1 cellular context compared by ENCODE assay signal in genomic region chr16:87338155-87338765, GRCh38.
TF ChIP-seq lines count a peak whose summit lies in the region.

No MANE protein-coding gene starts in this region.

TF ChIP-seq in HepG2, 621 proteins besides CTCF, POLR2A, EP300 and RAD21:
- TF ChIP-seq ZSCAN12 (CRISPR knock-in tag; IDR thresholded peaks at IDR 0.05) (no peak), AGO2 (optimal IDR thresholded peaks at IDR 0.05; ENCODE audit: low read depth, low read length) (peak; percentile 80), ZNF574 (CRISPR knock-in tag; IDR thresholded peaks at IDR 0.05) (no peak), PCBP1 (IDR thresholded peaks at IDR 0.05; ENCODE audit: borderline replicate concordance, low read depth, low read length) (0 out of 2 replicates have a peak, but pooled peaks have one; percentile 43), HDAC2 (CRISPR knock-in tag; IDR thresholded peaks at IDR 0.05) (no peak), ZNF558 (CRISPR knock-in tag; IDR thresholded peaks at IDR 0.05; ENCODE audit: borderline replicate concordance) (no peak), ZFP1 (CRISPR knock-in tag; IDR thresholded peaks at IDR 0.05) (no peak), ZNF7 (CRISPR knock-in tag; IDR thresholded peaks at IDR 0.05) (no peak), PBX3 (CRISPR knock-in tag; IDR thresholded peaks at IDR 0.05; ENCODE audit: borderline replicate concordance) (no peak), POLR2G (IDR thresholded peaks at IDR 0.05; ENCODE audit: low read depth, low read length) (peak; percentile 39; the same call in 1 of the 2 replicates), ZBTB7A (CRISPR knock-in tag; IDR thresholded peaks at IDR 0.05) (no peak), GPN1 (CRISPR knock-in tag; IDR thresholded peaks at IDR 0.05; ENCODE audit: borderline replicate concordance) (no peak), ZNF619 (CRISPR knock-in tag; IDR thresholded peaks at IDR 0.05) (no peak), ZNF557 (CRISPR knock-in tag; IDR thresholded peaks at IDR 0.05) (no peak), SOX6 (IDR thresholded peaks at IDR 0.05) (no peak), SOX6 (CRISPR knock-in tag; IDR thresholded peaks at IDR 0.05) (no peak), EED (CRISPR knock-in tag; IDR thresholded peaks at IDR 0.05) (no peak)
